In genomic region chr6:44231436-44231835, GRCh38 we compare ENCODE assay signal across 8 cellular contexts. TPM values are rescaled to one million over a fixed set of nuclear protein-coding genes. Genes with fewer than 3 reads are reported as not detected.
"Had no signal": no experiment of that assay in that cellular context is flagged by ENCODE, and none has a peak within 500 bp of the region (broad histone marks: within the 10 kb centered on the region; RNA-seq: fewer than 3 reads in every experiment).

No MANE protein-coding gene starts in this region.

RNA-seq across cellular contexts. Expression of gene MYMX, which starts 14.7 kb away (rescaled TPM):
- total RNA-seq: activated CD4-positive, alpha-beta T cell treated with anti-CD3 and anti-CD28 coated beads for 36 hours; activated CD8-positive, alpha-beta T cell treated with anti-CD3 and anti-CD28 coated beads for 36 hours; activated naive CD8-positive, alpha-beta T cell treated with anti-CD3 and anti-CD28 coated beads for 36 hours; activated T-cell treated with anti-CD3 and anti-CD28 coated beads, Interleukin-2, amount 50 U/mL, for 72 hours; activated T-helper 2 cell treated with anti-CD3 and anti-CD28 coated beads, Interferon-gamma antibody, Interleukin-2, Interleukin-4, amounts not matched to agents 10 μg/mL and 5 μg/mL and 100 μg/mL, durations not matched to agents 14 hours and 24 hours and 36 hours; M059J; NCI-H460; T-helper 2 cell treated with Interferon-gamma antibody and Interleukin-4, amounts not matched to agents 100 ng/mL and 5 ng/mL, for 36 hours had no signal
